21 cellular contexts compared by ENCODE assay signal in the genomic region with DNA sequence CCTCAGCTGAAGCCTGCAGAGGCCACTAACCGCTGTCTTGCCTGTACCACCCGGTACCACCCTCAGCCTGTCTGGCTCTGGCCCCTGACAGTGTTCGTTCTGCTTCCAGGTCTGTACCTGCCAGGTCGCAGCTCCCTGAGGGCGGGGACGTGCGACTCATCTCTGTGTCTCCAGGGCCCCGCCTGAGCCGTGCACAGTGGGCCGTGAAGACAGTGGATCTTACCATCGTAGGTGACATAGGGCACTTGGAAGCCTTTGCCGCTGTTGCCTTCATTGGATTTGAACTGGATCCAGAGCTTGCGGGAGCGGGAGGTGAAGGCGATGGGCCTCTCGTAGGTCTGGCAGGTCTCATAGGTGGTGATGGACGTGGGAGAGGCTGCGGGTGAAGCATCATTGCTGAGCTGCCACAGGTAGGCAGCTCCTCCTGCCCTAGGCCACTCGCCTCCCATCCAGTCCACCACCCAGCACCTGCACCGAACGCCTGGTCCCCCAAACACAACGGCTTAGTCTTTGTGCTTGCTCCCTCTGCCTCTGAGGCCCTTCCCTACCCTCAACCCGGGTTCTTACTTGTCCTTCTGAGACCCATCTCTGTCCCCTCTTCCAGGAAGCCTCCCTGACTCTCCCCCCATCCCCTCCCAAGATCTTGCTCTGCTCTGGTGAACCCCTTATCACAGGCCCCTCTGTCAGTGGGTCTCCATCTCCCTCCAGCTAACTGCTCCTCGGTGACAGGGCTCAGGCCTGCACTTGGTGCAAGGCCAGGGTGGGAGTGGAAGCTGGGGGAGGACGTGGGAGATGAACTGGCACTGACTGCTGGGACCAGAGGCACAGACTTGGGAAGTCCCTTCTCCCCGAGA.
"Had no signal": no experiment of that assay in that cellular context is flagged by ENCODE, and none has a peak within 500 bp of the region (broad histone marks: within the 10 kb centered on the region; RNA-seq: fewer than 3 reads in every experiment).

No MANE protein-coding gene starts in this region.

- H3K36me3 ChIP-seq: right atrium auricular region, thoracic aorta, uterus had no signal

- H3K36me3 Mint-ChIP-seq: activated CD4-positive, alpha-beta memory T cell treated with anti-CD3 and anti-CD28 coated beads for 36 hours; activated naive CD4-positive, alpha-beta T cell treated with anti-CD3 and anti-CD28 coated beads, Interleukin-2, amount 50 U/mL, for 72 hours; naive thymus-derived CD8-positive, alpha-beta T cell; type B pancreatic cell had no signal

- H3K4me1 ChIP-seq: right atrium auricular region, uterus had no signal

- H3K27ac Mint-ChIP-seq: activated CD4-positive, alpha-beta memory T cell treated with anti-CD3 and anti-CD28 coated beads for 36 hours; activated CD4-positive, alpha-beta T cell treated with anti-CD3 and anti-CD28 coated beads, Interleukin-2, amount 10 ng/mL, durations not matched to agents 24 days and 14 days; activated naive CD4-positive, alpha-beta T cell treated with anti-CD3 and anti-CD28 coated beads, Interleukin-2, amount 50 U/mL, for 72 hours; activated T-helper 1 cell treated with anti-CD3 and anti-CD28 coated beads, Interleukin-12 subunit alpha, Interleukin-12 subunit beta, Interleukin-2, Interleukin-4 antibody, amounts not matched to agents 30 ng/mL and 10 ng/mL and 1 ng/mL, durations not matched to agents 14 hours and 24 hours and 36 hours; type B pancreatic cell had no signal

- DNase-seq: activated CD4-positive, alpha-beta memory T cell treated with anti-CD3 and anti-CD28 coated beads for 36 hours; activated CD4-positive, alpha-beta T cell treated with anti-CD3 and anti-CD28 coated beads, Interleukin-2, amount 10 ng/mL, durations not matched to agents 24 days and 14 days; activated CD4-positive, CD25-positive, alpha-beta regulatory T cell treated with anti-CD3 and anti-CD28 coated beads, Interleukin-2, amount 50 U/mL, for 72 hours; activated CD8-positive, alpha-beta memory T cell treated with anti-CD3 and anti-CD28 coated beads, Interleukin-2, amount 50 U/mL, for 4 hours; activated effector memory CD4-positive, alpha-beta T cell treated with anti-CD3 and anti-CD28 coated beads, Interleukin-2, amount 50 U/mL, for 16 hours; activated T-cell treated with anti-CD3 and anti-CD28 coated beads, Interleukin-2, amount 50 U/mL, for 1 hour; dermis blood vessel endothelial cell; effector CD4-positive, alpha-beta T cell; left cardiac atrium; spleen; stimulated activated naive CD8-positive, alpha-beta T cell treated with anti-CD3 and anti-CD28 coated beads, Interleukin-15, Interleukin-2, amounts not matched to agents 100 U/mL and 50 U/mL, for 24 hours; T-helper 2 cell; uterus had no signal

- H3K4me3 Mint-ChIP-seq: activated CD4-positive, alpha-beta memory T cell treated with anti-CD3 and anti-CD28 coated beads for 36 hours; activated CD4-positive, alpha-beta T cell treated with anti-CD3 and anti-CD28 coated beads, Interleukin-2, amount 10 ng/mL, durations not matched to agents 24 days and 14 days; activated T-helper 1 cell treated with anti-CD3 and anti-CD28 coated beads, Interleukin-12 subunit alpha, Interleukin-12 subunit beta, Interleukin-2, Interleukin-4 antibody, amounts not matched to agents 30 ng/mL and 10 ng/mL and 1 ng/mL, durations not matched to agents 14 hours and 24 hours and 36 hours; central memory CD8-positive, alpha-beta T cell; neural crest cell; type B pancreatic cell had no signal

- H3K27me3 ChIP-seq: right atrium auricular region, spleen, uterus had no signal

- H3K4me1 Mint-ChIP-seq: neural crest cell had no signal

- H3K27me3 Mint-ChIP-seq: activated CD4-positive, alpha-beta memory T cell treated with anti-CD3 and anti-CD28 coated beads for 36 hours; activated CD4-positive, alpha-beta T cell treated with anti-CD3 and anti-CD28 coated beads, Interleukin-2, amount 10 ng/mL, durations not matched to agents 24 days and 14 days; central memory CD8-positive, alpha-beta T cell; naive thymus-derived CD8-positive, alpha-beta T cell; type B pancreatic cell had no signal

- H3K27ac ChIP-seq: right atrium auricular region, spleen, thoracic aorta, uterus had no signal

- H3K9me3 Mint-ChIP-seq: activated CD4-positive, alpha-beta memory T cell treated with anti-CD3 and anti-CD28 coated beads for 36 hours; activated CD4-positive, alpha-beta T cell treated with anti-CD3 and anti-CD28 coated beads, Interleukin-2, amount 10 ng/mL, durations not matched to agents 24 days and 14 days; activated naive CD4-positive, alpha-beta T cell treated with anti-CD3 and anti-CD28 coated beads, Interleukin-2, amount 50 U/mL, for 72 hours; activated T-helper 1 cell treated with anti-CD3 and anti-CD28 coated beads, Interleukin-12 subunit alpha, Interleukin-12 subunit beta, Interleukin-2, Interleukin-4 antibody, amounts not matched to agents 30 ng/mL and 10 ng/mL and 1 ng/mL, durations not matched to agents 14 hours and 24 hours and 36 hours; central memory CD8-positive, alpha-beta T cell; naive thymus-derived CD8-positive, alpha-beta T cell; neural crest cell; type B pancreatic cell had no signal

- H3K9me3 ChIP-seq: right atrium auricular region, spleen, thoracic aorta, uterus had no signal

- ATAC-seq: activated naive CD4-positive, alpha-beta T cell treated with anti-CD3 and anti-CD28 coated beads, Interleukin-2, amount 50 U/mL, for 72 hours; left cardiac atrium; naive thymus-derived CD8-positive, alpha-beta T cell; stimulated activated naive CD8-positive, alpha-beta T cell treated with anti-CD3 and anti-CD28 coated beads, Interleukin-15, Interleukin-2, amounts not matched to agents 100 U/mL and 50 U/mL, for 24 hours had no signal

- H3K4me3 ChIP-seq: right atrium auricular region, spleen, thoracic aorta, uterus had no signal
